In genomic region chr17:49456172-49456965, GRCh38 we compare ENCODE assay signal across 1 cellular context.
TF ChIP-seq lines count a peak whose summit lies in the region.

No MANE protein-coding gene starts in this region.

TF ChIP-seq in K562, 482 proteins besides CTCF, POLR2A, EP300 and RAD21 (continued from another document):
- TF ChIP-seq, protein P1, sequence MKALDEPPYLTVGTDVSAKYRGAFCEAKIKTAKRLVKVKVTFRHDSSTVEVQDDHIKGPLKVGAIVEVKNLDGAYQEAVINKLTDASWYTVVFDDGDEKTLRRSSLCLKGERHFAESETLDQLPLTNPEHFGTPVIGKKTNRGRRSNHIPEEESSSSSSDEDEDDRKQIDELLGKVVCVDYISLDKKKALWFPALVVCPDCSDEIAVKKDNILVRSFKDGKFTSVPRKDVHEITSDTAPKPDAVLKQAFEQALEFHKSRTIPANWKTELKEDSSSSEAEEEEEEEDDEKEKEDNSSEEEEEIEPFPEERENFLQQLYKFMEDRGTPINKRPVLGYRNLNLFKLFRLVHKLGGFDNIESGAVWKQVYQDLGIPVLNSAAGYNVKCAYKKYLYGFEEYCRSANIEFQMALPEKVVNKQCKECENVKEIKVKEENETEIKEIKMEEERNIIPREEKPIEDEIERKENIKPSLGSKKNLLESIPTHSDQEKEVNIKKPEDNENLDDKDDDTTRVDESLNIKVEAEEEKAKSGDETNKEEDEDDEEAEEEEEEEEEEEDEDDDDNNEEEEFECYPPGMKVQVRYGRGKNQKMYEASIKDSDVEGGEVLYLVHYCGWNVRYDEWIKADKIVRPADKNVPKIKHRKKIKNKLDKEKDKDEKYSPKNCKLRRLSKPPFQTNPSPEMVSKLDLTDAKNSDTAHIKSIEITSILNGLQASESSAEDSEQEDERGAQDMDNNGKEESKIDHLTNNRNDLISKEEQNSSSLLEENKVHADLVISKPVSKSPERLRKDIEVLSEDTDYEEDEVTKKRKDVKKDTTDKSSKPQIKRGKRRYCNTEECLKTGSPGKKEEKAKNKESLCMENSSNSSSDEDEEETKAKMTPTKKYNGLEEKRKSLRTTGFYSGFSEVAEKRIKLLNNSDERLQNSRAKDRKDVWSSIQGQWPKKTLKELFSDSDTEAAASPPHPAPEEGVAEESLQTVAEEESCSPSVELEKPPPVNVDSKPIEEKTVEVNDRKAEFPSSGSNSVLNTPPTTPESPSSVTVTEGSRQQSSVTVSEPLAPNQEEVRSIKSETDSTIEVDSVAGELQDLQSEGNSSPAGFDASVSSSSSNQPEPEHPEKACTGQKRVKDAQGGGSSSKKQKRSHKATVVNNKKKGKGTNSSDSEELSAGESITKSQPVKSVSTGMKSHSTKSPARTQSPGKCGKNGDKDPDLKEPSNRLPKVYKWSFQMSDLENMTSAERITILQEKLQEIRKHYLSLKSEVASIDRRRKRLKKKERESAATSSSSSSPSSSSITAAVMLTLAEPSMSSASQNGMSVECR (CRISPR knock-in tag; IDR thresholded peaks at IDR 0.05): no peak
